8 cellular contexts compared by ENCODE assay signal in genomic region chr13:23466144-23467002, GRCh38. TPM values are rescaled to one million over a fixed set of nuclear protein-coding genes. Genes with fewer than 3 reads are reported as not detected.
DNase-seq lines count a peak whose midpoint lies in the region; ATAC-seq and TF ChIP-seq lines count a peak whose summit lies in the region.

No MANE protein-coding gene starts in this region.

- H4K91ac ChIP-seq in H9 (ENCODE audit: insufficient read length, low read depth, low read length): no peak overlapping the region

- H3K79me2 ChIP-seq in H9 (ENCODE audit: insufficient read depth, low read length): no peaks in the 10 kb centered on the region
- H3K79me2 ChIP-seq in MM.1S (ENCODE audit: low read length): no peaks in the 10 kb centered on the region

- H2AK5ac ChIP-seq in H9 (ENCODE audit: insufficient read length, low read length): no peak overlapping the region

- peaks cover 0 to 7% (median 0%) of the 10 kb centered on the region in 3 experiments; a peak in 2 of 7 replicates for H3K36me3 Mint-ChIP-seq in H9 (ENCODE audit: insufficient read depth in 1 of 3, low read depth in 3 of 3)
- no peaks in the 10 kb centered on the region for H3K36me3 Mint-ChIP-seq in T-helper 1 cell treated with Interleukin-12 subunit alpha and Interleukin-12 subunit beta and Interleukin-4 antibody, amounts not matched to agents 30 μg/mL and 1 μg/mL, for 36 hours (ENCODE audit: low read depth)

- peak overlapping the region; percentile 56 to 72 for H3K4me3 Mint-ChIP-seq in H9
- H3K4me3 Mint-ChIP-seq in T-helper 1 cell treated with Interleukin-12 subunit alpha and Interleukin-12 subunit beta and Interleukin-4 antibody, amounts not matched to agents 30 μg/mL and 1 μg/mL, for 36 hours: peak overlapping the region; percentile 66

- no peak overlapping the region for H3K4ac ChIP-seq in H9 (ENCODE audit: low read depth, low read length)

- no peak overlapping the region for H3K14ac ChIP-seq in H9 (ENCODE audit: insufficient read depth, low read length)

- no CpG with 5 or more reads among the region's 64 CpGs for WGBS in H9 (ENCODE audit: extremely low coverage, insufficient read length, low lambda C conversion rate)
- 2 to 3% methylated on average over 63 to 64 of the region's 64 CpGs for WGBS in aorta, 2 donors

- peaks cover 5% of the 10 kb centered on the region; the same call in 1 of the 2 replicates for H3K4me1 ChIP-seq in H9 (ENCODE audit: insufficient read depth, low read length)
- peaks cover 7% of the 10 kb centered on the region; the same call in 1 of the 2 replicates for H3K4me1 ChIP-seq in MM.1S (ENCODE audit: low read length)
- H3K4me1 ChIP-seq in aorta (ENCODE audit: control insufficient read depth in 1 of 2, insufficient read depth in 2 of 2, low read length in 2 of 2): peaks cover 4 to 5% of the 10 kb centered on the region in 2 donors

- no peak overlapping the region for H2AFZ ChIP-seq in H9 (ENCODE audit: low read length)
- peak overlapping the region; percentile 77 for H2AFZ ChIP-seq in MM.1S (ENCODE audit: low read length)

- no peak overlapping the region for H4K5ac ChIP-seq in H9 (ENCODE audit: insufficient read length, low read depth, low read length)

- H4K8ac ChIP-seq in H9 (replicated peaks; ENCODE audit: insufficient read length, low read depth, low read length): no peak overlapping the region

- H3K4me3 ChIP-seq in MM.1S (ENCODE audit: low read length) (peak overlapping the region; percentile 55), aorta (ENCODE audit: low read length in 2 of 2) (peak overlapping the region in 1 of 2 donors; percentile 7)

- H3K79me1 ChIP-seq in H9 (ENCODE audit: insufficient read depth, low read depth, low read length, poor library complexity, severe bottlenecking): no peaks in the 10 kb centered on the region

- H2BK20ac ChIP-seq in H9 (ENCODE audit: low read depth, low read length, poor library complexity, severe bottlenecking): no peak overlapping the region

- H3K4me1 Mint-ChIP-seq in H9: peaks cover 25 to 34% of the 10 kb centered on the region in 2 experiments
- H3K4me1 Mint-ChIP-seq in T-helper 1 cell treated with Interleukin-12 subunit alpha and Interleukin-12 subunit beta and Interleukin-4 antibody, amounts not matched to agents 30 μg/mL and 1 μg/mL, for 36 hours (ENCODE audit: low read depth): peaks cover 5% of the 10 kb centered on the region

- H3K27ac ChIP-seq in H9 (ENCODE audit: insufficient read length, low read depth, low read length): no peak overlapping the region
- peak overlapping the region; percentile 66; the same call in 1 of the 2 replicates for H3K27ac ChIP-seq in MM.1S (ENCODE audit: low read length)
- peak overlapping the region in 1 of 2 donors; percentile 22 for H3K27ac ChIP-seq in aorta (ENCODE audit: low read depth in 1 of 2, low read length in 2 of 2)

- no peaks in the 10 kb centered on the region for H3K9me3 ChIP-seq in H9 (ENCODE audit: control insufficient read depth, low read depth, low read length)
- no peaks in the 10 kb centered on the region for H3K9me3 ChIP-seq in MM.1S (replicated peaks; ENCODE audit: insufficient read depth, low read length)
- no peaks in the 10 kb centered on the region for H3K9me3 ChIP-seq in aorta (ENCODE audit: control insufficient read depth, low read length)

- H3K56ac ChIP-seq in H9 (ENCODE audit: insufficient read length, low read depth, low read length): no peak overlapping the region

- H3K4me2 ChIP-seq in H9 (ENCODE audit: insufficient read depth, insufficient read length, low read length) (peak overlapping the region; percentile 36), MM.1S (ENCODE audit: low read depth, low read length) (peak overlapping the region; percentile 68)

- H2BK12ac ChIP-seq in H9 (ENCODE audit: insufficient read length, low read depth, low read length): no peak overlapping the region

- no peaks in the 10 kb centered on the region for H4K20me1 ChIP-seq in H9 (ENCODE audit: control insufficient read depth, insufficient read depth, insufficient read length)
- no peaks in the 10 kb centered on the region for H4K20me1 ChIP-seq in MM.1S (ENCODE audit: insufficient read depth, low read length)

- H3K9me3 Mint-ChIP-seq in H9: peaks cover 5 to 6% of the 10 kb centered on the region in 2 experiments; a peak in 4 of 5 replicates
- no peaks in the 10 kb centered on the region for H3K9me3 Mint-ChIP-seq in T-helper 1 cell treated with Interleukin-12 subunit alpha and Interleukin-12 subunit beta and Interleukin-4 antibody, amounts not matched to agents 30 μg/mL and 1 μg/mL, for 36 hours

- H3K18ac ChIP-seq in H9 (ENCODE audit: insufficient read length, low read depth, low read length): no peak overlapping the region

- intact Hi-C loops in left ventricle myocardium superior (cut with micrococcal nuclease) (loop anchor here (5.0 kb wide), 2 partner anchors 106 to 406 kb away; partner anchors contain the start of gene TNFRSF19), aorta (cut with DNase I) (loop anchor here (1.0 to 10.0 kb wide), 5 partner anchors 111 to 431 kb away; partner anchors contain the start of gene C1QTNF9B (in 1 of the 2))

- no peaks in the 10 kb centered on the region for H3F3A ChIP-seq in MM.1S (ENCODE audit: insufficient read depth, low read length)

- H2BK5ac ChIP-seq in H9 (ENCODE audit: insufficient read length, low read length): no peak overlapping the region

- no peak overlapping the region for H3K27ac Mint-ChIP-seq in H9
- H3K27ac Mint-ChIP-seq in T-helper 1 cell treated with Interleukin-12 subunit alpha and Interleukin-12 subunit beta and Interleukin-4 antibody, amounts not matched to agents 30 μg/mL and 1 μg/mL, for 36 hours: no peak overlapping the region

- peaks cover 16% of the 10 kb centered on the region for H3K27me3 Mint-ChIP-seq in H9 (ENCODE audit: low read depth)
- H3K27me3 Mint-ChIP-seq in T-helper 1 cell treated with Interleukin-12 subunit alpha and Interleukin-12 subunit beta and Interleukin-4 antibody, amounts not matched to agents 30 μg/mL and 1 μg/mL, for 36 hours (ENCODE audit: low read depth): peaks cover 30% of the 10 kb centered on the region

- peak; percentile 97 for ATAC-seq in left ventricle myocardium superior
- peak; percentile 94 for ATAC-seq in aorta (ENCODE audit: low FRiP score)

- H3K36me3 ChIP-seq in MM.1S (replicated peaks; ENCODE audit: insufficient read depth, low read length) (no peaks in the 10 kb centered on the region), aorta (ENCODE audit: control insufficient read depth in 1 of 2, insufficient read depth in 2 of 2, low read length in 1 of 2) (no peaks in the 10 kb centered on the region)

- TF ChIP-seq CTCF in H9 (conservative IDR thresholded peaks at IDR 0.05) (peak; percentile 72; the same call in 2 of the 3 replicates), MM.1S (IDR thresholded peaks at IDR 0.05; ENCODE audit: low read length) (no peak; the same call in none of the 2 replicates)

- H3K23ac ChIP-seq in H9 (ENCODE audit: insufficient read length, low read depth, low read length): no peak overlapping the region

- H3K9ac ChIP-seq in H9 (ENCODE audit: extremely low read depth, insufficient read length, low read length) (peak overlapping the region; percentile 9), MM.1S (ENCODE audit: low read length) (peak overlapping the region; percentile 49; the same call in 1 of the 2 replicates)

- no peak overlapping the region for H2BK120ac ChIP-seq in H9 (ENCODE audit: low read depth, low read length, poor library complexity, severe bottlenecking)

- H2BK15ac ChIP-seq in H9 (ENCODE audit: low read depth, low read length): no peak overlapping the region

- H3K27me3 ChIP-seq in H9 (ENCODE audit: insufficient read depth, low read length) (no peaks in the 10 kb centered on the region; the same call in 1 of the 2 replicates), MM.1S (replicated peaks; ENCODE audit: insufficient read depth, low read length) (no peaks in the 10 kb centered on the region), aorta (ENCODE audit: control insufficient read depth in 1 of 2, insufficient read depth in 2 of 2, low read length in 1 of 2) (no peaks in the 10 kb centered on the region)

- no peaks in the 10 kb centered on the region for H3K9me2 ChIP-seq in MM.1S (replicated peaks; ENCODE audit: insufficient read depth, low read length)

- H3K23me2 ChIP-seq in H9 (ENCODE audit: insufficient read length, low read depth, low read length, poor library complexity, severe bottlenecking): peaks cover 4% of the 10 kb centered on the region

- DNase-seq in GM04503 (ENCODE audit: low read depth): peak; percentile 42
- DNase-seq in H9: peak; percentile 67
- peak; percentile 70 for DNase-seq in MM.1S
- peak in 54 of 56 donors; percentile 8 to 81 (median 62) for DNase-seq in amygdala (lab: John Stamatoyannopoulos, UW)
- peak; percentile 83 for DNase-seq in left ventricle myocardium superior
- DNase-seq in putamen (ENCODE audit: low spot score): peak; percentile 77
- DNase-seq in aorta: peak; percentile 77 to 86

- H3T11ph ChIP-seq in H9 (ENCODE audit: low read length): no peak overlapping the region

RNA-seq across cellular contexts. Expression of gene SACS, which starts 32.9 kb away (rescaled TPM):
- total RNA-seq in H9 (2021): 47.8 and 53.0 TPM in 2 replicates
- 7.7 TPM for total RNA-seq in left ventricle myocardium superior
- total RNA-seq in aorta: 10 to 100 TPM; 35.8 to 79.0 TPM
- 10 to 100 TPM in 1 of 2 donors, 1 to 10 TPM in 1; 3.0 to 16.7 TPM for polyA plus RNA-seq in aorta
